Comparison of ENCODE assay signal across 1 cellular context in the genomic region with DNA sequence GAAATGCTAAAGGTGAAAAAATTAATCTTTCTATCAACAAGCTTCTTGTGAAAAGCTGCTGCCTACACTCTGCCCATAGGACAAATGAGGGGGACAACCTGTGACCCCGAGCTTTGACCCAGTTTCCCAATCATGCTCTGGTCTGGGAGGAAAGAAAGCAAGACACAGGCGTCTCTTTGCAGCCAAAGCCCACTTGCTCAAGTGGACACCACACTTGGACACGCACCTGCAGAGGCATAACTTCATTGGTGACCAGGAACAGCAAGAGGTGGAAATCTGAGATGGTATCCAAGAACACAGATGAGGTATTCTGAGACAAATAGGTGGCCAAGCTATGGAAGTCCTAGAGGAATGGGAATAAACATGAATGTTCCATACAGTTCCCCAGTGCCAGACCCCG.
TF ChIP-seq lines count a peak whose summit lies in the region.

No MANE protein-coding gene starts in this region.

TF ChIP-seq in endothelial cell of umbilical vein, 7 proteins besides CTCF, POLR2A, EP300 and RAD21 (continued from another document):
- TF ChIP-seq, protein P1, sequence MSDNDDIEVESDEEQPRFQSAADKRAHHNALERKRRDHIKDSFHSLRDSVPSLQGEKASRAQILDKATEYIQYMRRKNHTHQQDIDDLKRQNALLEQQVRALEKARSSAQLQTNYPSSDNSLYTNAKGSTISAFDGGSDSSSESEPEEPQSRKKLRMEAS (IDR thresholded peaks at IDR 0.05; ENCODE audit: insufficient read depth, insufficient read length) = no peak
